Comparison of ENCODE assay signal across 8 cellular contexts in genomic region chr12:54549774-54550451, GRCh38. TPM values are rescaled to one million over a fixed set of nuclear protein-coding genes. Genes with fewer than 3 reads are reported as not detected.
DNase-seq lines count a peak whose midpoint lies in the region; ATAC-seq and TF ChIP-seq lines count a peak whose summit lies in the region.

No MANE protein-coding gene starts in this region.

- H3K36me3 Mint-ChIP-seq in activated naive CD4-positive, alpha-beta T cell treated with anti-CD3 and anti-CD28 coated beads, Interleukin-2, amount 50 U/mL, for 24 hours: no peaks in the 10 kb centered on the region

- H3K4me2 ChIP-seq in DND-41 (ENCODE audit: insufficient read depth, low read length): no peak overlapping the region
- H3K4me2 ChIP-seq in OCI-LY7 (ENCODE audit: low read length): no peak overlapping the region

- no peaks in the 10 kb centered on the region for H3K27me3 ChIP-seq in DND-41 (ENCODE audit: insufficient read depth, low read length, poor library complexity)
- peaks cover 11% of the 10 kb centered on the region for H3K27me3 ChIP-seq in HL-60 (ENCODE audit: insufficient read depth, poor library complexity, severe bottlenecking)
- peaks cover 78% of the 10 kb centered on the region for H3K27me3 ChIP-seq in iPS-18a (ENCODE audit: control insufficient read depth, insufficient read depth, low read length)

- POLR2A ChIA-PET in OCI-LY7 (lab: Charles Lee): no interaction called here

- peak; percentile 12; the same call in 1 of the 3 replicates for ATAC-seq in DND-41 (ENCODE audit: insufficient read depth, low read depth)

- peak overlapping the region; percentile 84 for H3K4me3 Mint-ChIP-seq in activated naive CD4-positive, alpha-beta T cell treated with anti-CD3 and anti-CD28 coated beads, Interleukin-2, amount 50 U/mL, for 24 hours

- no peak overlapping the region for H3K27ac Mint-ChIP-seq in activated naive CD4-positive, alpha-beta T cell treated with anti-CD3 and anti-CD28 coated beads, Interleukin-2, amount 50 U/mL, for 24 hours

- H3K9me3 ChIP-seq in DND-41 (ENCODE audit: insufficient read depth, low read length, severe bottlenecking) (no peaks in the 10 kb centered on the region), iPS-18a (ENCODE audit: control insufficient read depth, low read depth, low read length) (no peaks in the 10 kb centered on the region), OCI-LY7 (ENCODE audit: low read length) (no peaks in the 10 kb centered on the region)

- H3K79me2 ChIP-seq in DND-41 (ENCODE audit: insufficient read depth, low read length) (no peaks in the 10 kb centered on the region), OCI-LY7 (ENCODE audit: insufficient read depth, low read depth, low read length) (no peaks in the 10 kb centered on the region)

- no peak overlapping the region for H3K27ac ChIP-seq in DND-41 (ENCODE audit: low read length)
- H3K27ac ChIP-seq in HL-60 (replicated peaks): no peak overlapping the region
- H3K27ac ChIP-seq in iPS-18a (ENCODE audit: low read length): no peak overlapping the region
- H3K27ac ChIP-seq in OCI-LY7 (ENCODE audit: low read depth, low read length, poor library complexity, severe bottlenecking): no peak overlapping the region

- in situ Hi-C loops in GM13976 (cut with MboI; ENCODE audit: low sequenced_read_pairs, unreplicated experiment): no loop called here

- H3K27me3 Mint-ChIP-seq in activated naive CD4-positive, alpha-beta T cell treated with anti-CD3 and anti-CD28 coated beads, Interleukin-2, amount 50 U/mL, for 24 hours: no peaks in the 10 kb centered on the region

- no peak for DNase-seq in DND-41
- DNase-seq in HL-60 (ENCODE audit: low read depth in 1 of 2, low spot score in 1 of 2): no peak
- peak; percentile 30 for DNase-seq in stimulated activated CD4-positive, alpha-beta T cell treated with anti-CD3 and anti-CD28 coated beads, Interleukin-2, amount 100 ng/mL, for 4 hours (ENCODE audit: low read depth)
- DNase-seq in GM13976 (ENCODE audit: low spot score): no peak
- DNase-seq in OCI-LY7 (ENCODE audit: low spot score): no peak
- DNase-seq in HPDE6-E6E7 (ENCODE audit: extremely low spot score): no peak

- H4K20me1 ChIP-seq in DND-41 (ENCODE audit: insufficient read depth, low read length) (no peaks in the 10 kb centered on the region), OCI-LY7 (ENCODE audit: insufficient read depth, low read length) (no peaks in the 10 kb centered on the region)

- peaks cover 44% of the 10 kb centered on the region for H3K4me1 Mint-ChIP-seq in activated naive CD4-positive, alpha-beta T cell treated with anti-CD3 and anti-CD28 coated beads, Interleukin-2, amount 50 U/mL, for 24 hours

- CTCF ChIA-PET in OCI-LY7 (lab: Charles Lee; ENCODE audit: unreplicated experiment): no interaction called here

- H3K4me1 ChIP-seq in DND-41 (ENCODE audit: insufficient read depth, low read length) (no peaks in the 10 kb centered on the region), iPS-18a (ENCODE audit: control insufficient read depth, low read depth, low read length) (peaks cover 7% of the 10 kb centered on the region), OCI-LY7 (ENCODE audit: insufficient read depth, low read length, poor library complexity, severe bottlenecking) (no peaks in the 10 kb centered on the region)

- H3K9me2 ChIP-seq in OCI-LY7 (ENCODE audit: insufficient read depth, low read length): no peaks in the 10 kb centered on the region

- H3K36me3 ChIP-seq in DND-41 (ENCODE audit: insufficient read depth, low read length): no peaks in the 10 kb centered on the region
- H3K36me3 ChIP-seq in iPS-18a (ENCODE audit: control insufficient read depth, low read depth, low read length): no peaks in the 10 kb centered on the region
- peaks cover 9% of the 10 kb centered on the region; the same call in 1 of the 2 replicates for H3K36me3 ChIP-seq in OCI-LY7 (ENCODE audit: insufficient read depth, low read length)

- H3K9ac ChIP-seq in DND-41 (ENCODE audit: low read depth, low read length) (no peak overlapping the region), iPS-18a (ENCODE audit: low read length) (peak overlapping the region; percentile 34)

- intact Hi-C loops in OCI-LY7 (cut with micrococcal nuclease; ENCODE audit: unreplicated experiment): no loop called here

- no peaks in the 10 kb centered on the region for H3K9me3 Mint-ChIP-seq in activated naive CD4-positive, alpha-beta T cell treated with anti-CD3 and anti-CD28 coated beads, Interleukin-2, amount 50 U/mL, for 24 hours

- H3K4me3 ChIP-seq in DND-41 (ENCODE audit: low read depth in 1 of 2, low read length in 2 of 2): no peak overlapping the region
- peak overlapping the region; percentile 24 for H3K4me3 ChIP-seq in HL-60 (replicated peaks; ENCODE audit: insufficient read depth, low read length)
- peak overlapping the region; percentile 79 for H3K4me3 ChIP-seq in iPS-18a (ENCODE audit: low read length)
- H3K4me3 ChIP-seq in OCI-LY7 (ENCODE audit: low read depth, low read length, poor library complexity, severe bottlenecking): no peak overlapping the region

- no peak for TF ChIP-seq CTCF in DND-41 (IDR thresholded peaks at IDR 0.05; ENCODE audit: borderline replicate concordance, extremely low read depth, low read length, poor library complexity, severe bottlenecking)
- no peak for TF ChIP-seq CTCF in HL-60 (IDR thresholded peaks at IDR 0.05; ENCODE audit: insufficient read depth, low read length)
- TF ChIP-seq CTCF in GM13976 (IDR thresholded peaks at IDR 0.05; ENCODE audit: borderline replicate concordance, control extremely low read depth, extremely low read depth, insufficient read depth, missing control alignments): no peak
- no peak for TF ChIP-seq CTCF in OCI-LY7 (conservative IDR thresholded peaks at IDR 0.05; ENCODE audit: low read length)

- no peak overlapping the region for H2AFZ ChIP-seq in DND-41 (ENCODE audit: low read depth, low read length)
- no peak overlapping the region for H2AFZ ChIP-seq in OCI-LY7 (ENCODE audit: low read length)

- BruUV-seq in OCI-LY7 (replicated peaks; lab: Mats Ljungman, UMichigan): no TSS peak

RNA-seq across cellular contexts. Expression of gene PDE1B, which starts 0.5 kb away (rescaled TPM):
- total RNA-seq in OCI-LY7 (2014; rRNA removed; shearing (Covaris generic)): 7.1 and 9.7 TPM in 2 replicates
- 14.9 and 17.4 TPM in 2 replicates for total RNA-seq in OCI-LY7 (2022)

RNA-seq across cellular contexts. Expression of gene PPP1R1A, which starts 38.5 kb away (rescaled TPM):
- not detected in 2 replicates for total RNA-seq in OCI-LY7 (2014; rRNA removed; shearing (Covaris generic))
- not detected in 2 replicates for total RNA-seq in OCI-LY7 (2022)

RNA-seq across cellular contexts. Expression of gene NCKAP1L, which starts 52.4 kb away (rescaled TPM):
- 60.2 and 68.1 TPM in 2 replicates for total RNA-seq in OCI-LY7 (2014; rRNA removed; shearing (Covaris generic))
- total RNA-seq in OCI-LY7 (2022): 112 and 136 TPM in 2 replicates

Comparison
In these comparisons a context has a peak if more than half of its experiments do, and no peak if none do; other contexts are left out.
1. H3K4me3 ChIP-seq: peak in HL-60 (single experiment) and iPS-18a (single experiment); none in DND-41 (0 of 2) and OCI-LY7 (single experiment).